ENCODE assay signal across 13 cellular contexts in genomic region chr3:67017211-67017610, GRCh38. TPM values are rescaled to one million over a fixed set of nuclear protein-coding genes. Genes with fewer than 3 reads are reported as not detected.
DNase-seq lines count a peak whose midpoint lies in the region; ATAC-seq and TF ChIP-seq lines count a peak whose summit lies in the region.
"Had no signal": no experiment of that assay in that cellular context is flagged by ENCODE, and none has a peak within 500 bp of the region (broad histone marks: within the 10 kb centered on the region; RNA-seq: fewer than 3 reads in every experiment).

No MANE protein-coding gene starts in this region.

- H3K9me2 ChIP-seq in GM23338 (ENCODE audit: insufficient read depth): no peaks in the 10 kb centered on the region

- no peak overlapping the region for H3K27ac Mint-ChIP-seq in GM23338

- no peaks in the 10 kb centered on the region for H4K20me1 ChIP-seq in GM23338 (replicated peaks; ENCODE audit: insufficient read depth)

- H3K4me3 Mint-ChIP-seq in GM23338: no peak overlapping the region

- no peaks in the 10 kb centered on the region for H3K36me3 ChIP-seq in GM23338 (ENCODE audit: insufficient read depth)
- H3K36me3 ChIP-seq: vagina had no signal

- TF ChIP-seq CTCF in GM23338 (conservative IDR thresholded peaks at IDR 0.05; ENCODE audit: low read depth in 2 of 2): no peak

- peaks cover 15% of the 10 kb centered on the region for H3K4me1 Mint-ChIP-seq in GM23338

- H2AFZ ChIP-seq in GM23338: no peak overlapping the region
- H2AFZ ChIP-seq: parathyroid adenoma had no signal

- no peaks in the 10 kb centered on the region for H3F3A ChIP-seq in GM23338 (replicated peaks; ENCODE audit: low read depth)

- peak; percentile 43 for DNase-seq in NAMALWA (ENCODE audit: low spot score)
- DNase-seq in germinal center (ENCODE audit: low spot score): peak; percentile 12
- DNase-seq in NCI-H2081 (lab: John Stamatoyannopoulos, UW): no peak
- DNase-seq in NCI-H1694 treated with DMSO at 0.1 percent for 48 hours (lab: John Stamatoyannopoulos, UW): no peak
- no peak for DNase-seq in HPDE6-E6E7 (ENCODE audit: extremely low spot score)
- DNase-seq in GM23338 (ENCODE audit: low spot score): no peak
- DNase-seq: COR-L47, left cardiac atrium had no signal

- no peak overlapping the region for H3K4me2 ChIP-seq in GM23338

- no peaks in the 10 kb centered on the region for H3K27me3 ChIP-seq in GM23338 (ENCODE audit: insufficient read depth)
- H3K27me3 ChIP-seq: vagina had no signal

- peaks cover 2% of the 10 kb centered on the region for H3K27me3 Mint-ChIP-seq in GM23338 (ENCODE audit: insufficient read depth, low read depth, poor library complexity)

- no peak overlapping the region for H3K4me3 ChIP-seq in GM23338
- H3K4me3 ChIP-seq: SK-N-MC, vagina had no signal

- no peak overlapping the region for H3K27ac ChIP-seq in GM23338 (ENCODE audit: low read depth)
- H3K27ac ChIP-seq: parathyroid adenoma, SK-N-MC, vagina had no signal

- H3K79me2 ChIP-seq in GM23338 (replicated peaks; ENCODE audit: insufficient read depth): no peaks in the 10 kb centered on the region
- H3K79me2 ChIP-seq: parathyroid adenoma had no signal

- no peaks in the 10 kb centered on the region for H3K36me3 Mint-ChIP-seq in GM23338 (ENCODE audit: low read depth)

- no peaks in the 10 kb centered on the region for H3K9me3 Mint-ChIP-seq in GM23338

- peaks cover 13% of the 10 kb centered on the region; the same call in 1 of the 2 replicates for H3K4me1 ChIP-seq in GM23338 (ENCODE audit: insufficient read depth)
- H3K4me1 ChIP-seq: parathyroid adenoma, vagina had no signal

- ATAC-seq in GM18498 (IDR thresholded peaks at IDR 0.05; ENCODE audit: unreplicated experiment) (peak; percentile 12), GM21390 (IDR thresholded peaks at IDR 0.05; ENCODE audit: unreplicated experiment) (peak; percentile 15), GM23338 (no peak)

TF ChIP-seq in GM23338, 12 proteins besides CTCF, POLR2A, EP300 and RAD21:
- TF ChIP-seq JUNB (IDR thresholded peaks at IDR 0.05; ENCODE audit: unreplicated experiment) (no peak), ZNF114 (CRISPR knock-in tag; IDR thresholded peaks at IDR 0.05) (no peak), POLR2AphosphoS5 (IDR thresholded peaks at IDR 0.05; ENCODE audit: low read depth) (no peak), EZH2phosphoT487 (IDR thresholded peaks at IDR 0.05; ENCODE audit: unreplicated experiment) (no peak), CREB1 (CRISPR knock-in tag; IDR thresholded peaks at IDR 0.05; ENCODE audit: low read depth) (no peak), ETS1 (IDR thresholded peaks at IDR 0.05) (no peak), ZNF331 (CRISPR knock-in tag; IDR thresholded peaks at IDR 0.05; ENCODE audit: low read depth) (no peak), REST (IDR thresholded peaks at IDR 0.05; ENCODE audit: unreplicated experiment) (no peak), NANOG (IDR thresholded peaks at IDR 0.05; ENCODE audit: borderline replicate concordance) (no peak), STAT1 (IDR thresholded peaks at IDR 0.05; ENCODE audit: unreplicated experiment) (no peak), ZNF462 (CRISPR knock-in tag; IDR thresholded peaks at IDR 0.05) (no peak)

RNA-seq across cellular contexts. Expression of gene KBTBD8, which starts 19.1 kb away (rescaled TPM):
- 19.9 and 20.2 TPM in 2 replicates for total RNA-seq in GM23338 (2014; rRNA removed; shearing (Covaris generic))
- polyA plus RNA-seq in GM23338 (2016; fragmentation: Nextera tagmentation; extraction: Ambion mirVana): 3.0 and 3.5 TPM in 2 replicates

Comparison
In these comparisons a context has a peak if more than half of its experiments do, and no peak if none do; other contexts are left out.
1. DNase-seq: peak in NAMALWA (single experiment) and germinal center (single experiment); none in NCI-H2081 (0 of 2), NCI-H1694 treated with DMSO at 0.1 percent for 48 hours (single experiment), HPDE6-E6E7 (single experiment) and GM23338 (single experiment).